1 cellular context compared by ENCODE assay signal in the genomic region with DNA sequence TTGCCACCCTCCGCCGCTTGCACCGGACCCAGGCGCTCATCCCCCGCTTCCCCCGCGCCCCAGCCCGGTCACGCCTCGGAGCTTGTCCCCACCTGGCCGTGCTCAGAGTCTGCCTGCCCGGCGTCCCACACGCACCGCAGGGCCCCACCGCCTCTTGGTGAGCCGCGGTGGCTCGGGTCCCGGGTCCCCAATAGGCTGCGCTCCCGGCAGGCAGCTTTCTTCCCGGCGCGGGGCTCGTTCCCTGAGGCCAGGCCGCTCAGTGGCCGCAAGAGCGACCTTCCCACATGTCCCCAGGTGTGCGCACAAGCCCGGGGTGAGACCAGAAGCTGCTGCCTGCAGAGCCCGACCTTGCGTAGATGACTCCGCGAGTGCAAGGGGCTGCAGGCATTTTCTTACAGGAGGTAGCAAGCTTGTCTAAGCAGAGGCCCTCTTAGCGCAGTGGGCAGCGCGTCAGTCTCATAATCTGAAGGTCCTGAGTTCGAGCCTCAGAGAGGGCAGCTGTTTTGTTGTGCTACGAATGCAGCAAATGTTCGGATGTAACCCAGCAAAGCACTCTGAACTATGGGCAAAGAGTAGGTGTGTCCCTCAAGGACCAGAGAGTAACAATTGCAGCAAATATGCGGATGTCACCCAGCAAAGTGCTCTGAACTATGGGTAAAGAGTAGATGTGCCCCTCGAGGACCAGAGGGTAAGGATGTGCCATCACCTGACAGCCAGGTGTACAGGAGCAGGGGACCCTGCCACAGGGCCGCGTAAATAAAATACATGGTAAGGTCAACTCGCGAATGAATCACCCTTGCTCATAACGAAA.
TF ChIP-seq lines count a peak whose summit lies in the region.

No MANE protein-coding gene starts in this region.

TF ChIP-seq in HepG2, 621 proteins besides CTCF, POLR2A, EP300 and RAD21 (continued from another document and continues in another):
- TF ChIP-seq CAMTA2 (CRISPR knock-in tag; IDR thresholded peaks at IDR 0.05; ENCODE audit: borderline replicate concordance) (no peak), ZNF562 (CRISPR knock-in tag; IDR thresholded peaks at IDR 0.05; ENCODE audit: borderline replicate concordance) (no peak), ZNF572 (CRISPR knock-in tag; IDR thresholded peaks at IDR 0.05) (peak; percentile 98; the same call in 1 of the 2 replicates), GABPB1 (CRISPR knock-in tag; IDR thresholded peaks at IDR 0.05) (peak; percentile 74), REXO4 (CRISPR knock-in tag; IDR thresholded peaks at IDR 0.05; ENCODE audit: borderline replicate concordance) (no peak), RXRA (CRISPR knock-in tag; IDR thresholded peaks at IDR 0.05) (peak; percentile 92), ZNF12 (CRISPR knock-in tag; IDR thresholded peaks at IDR 0.05) (peak; percentile 85), CBX5 (CRISPR knock-in tag; IDR thresholded peaks at IDR 0.05; ENCODE audit: borderline replicate concordance) (peak; percentile 98), ZNF724P (CRISPR knock-in tag; IDR thresholded peaks at IDR 0.05; ENCODE audit: borderline replicate concordance) (peak; percentile 82), RFXAP (CRISPR knock-in tag; IDR thresholded peaks at IDR 0.05; ENCODE audit: borderline replicate concordance) (peak; percentile 93), ZNF17 (CRISPR knock-in tag; IDR thresholded peaks at IDR 0.05) (no peak), NFIB (CRISPR knock-in tag; IDR thresholded peaks at IDR 0.05; ENCODE audit: borderline replicate concordance) (no peak), TMF1 (CRISPR knock-in tag; IDR thresholded peaks at IDR 0.05; ENCODE audit: low read depth) (no peak; the same call in 1 of the 2 replicates), LCORL (IDR thresholded peaks at IDR 0.05) (no peak; the same call in none of the 2 replicates), LCORL (CRISPR knock-in tag; IDR thresholded peaks at IDR 0.05) (peak; percentile 92), MAZ (IDR thresholded peaks at IDR 0.05; ENCODE audit: borderline replicate concordance, low read depth, low read length) (peak; percentile 34; the same call in 1 of the 2 replicates), MAZ (CRISPR knock-in tag; IDR thresholded peaks at IDR 0.05; ENCODE audit: low read depth) (peak; percentile 86), NR2F1 (CRISPR knock-in tag; IDR thresholded peaks at IDR 0.05) (peak in 1 of 2 experiments; percentile 45; a peak in 1 of 4 replicates), SATB2 (CRISPR knock-in tag; IDR thresholded peaks at IDR 0.05) (peak; percentile 68), NR2F2 (IDR thresholded peaks at IDR 0.05; ENCODE audit: borderline replicate concordance, low read depth) (peak; percentile 26; the same call in 1 of the 2 replicates), ZSCAN12 (CRISPR knock-in tag; IDR thresholded peaks at IDR 0.05) (no peak), ATRX (CRISPR knock-in tag; IDR thresholded peaks at IDR 0.05; ENCODE audit: borderline replicate concordance) (no peak), ZNF160 (CRISPR knock-in tag; IDR thresholded peaks at IDR 0.05) (peak; percentile 76; the same call in 1 of the 2 replicates), NFKB2 (CRISPR knock-in tag; IDR thresholded peaks at IDR 0.05; ENCODE audit: borderline replicate concordance) (peak; percentile 87)
- TF ChIP-seq, protein P1, sequence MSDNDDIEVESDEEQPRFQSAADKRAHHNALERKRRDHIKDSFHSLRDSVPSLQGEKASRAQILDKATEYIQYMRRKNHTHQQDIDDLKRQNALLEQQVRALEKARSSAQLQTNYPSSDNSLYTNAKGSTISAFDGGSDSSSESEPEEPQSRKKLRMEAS (IDR thresholded peaks at IDR 0.05) = peak; percentile 84
- TF ChIP-seq, protein P2, sequence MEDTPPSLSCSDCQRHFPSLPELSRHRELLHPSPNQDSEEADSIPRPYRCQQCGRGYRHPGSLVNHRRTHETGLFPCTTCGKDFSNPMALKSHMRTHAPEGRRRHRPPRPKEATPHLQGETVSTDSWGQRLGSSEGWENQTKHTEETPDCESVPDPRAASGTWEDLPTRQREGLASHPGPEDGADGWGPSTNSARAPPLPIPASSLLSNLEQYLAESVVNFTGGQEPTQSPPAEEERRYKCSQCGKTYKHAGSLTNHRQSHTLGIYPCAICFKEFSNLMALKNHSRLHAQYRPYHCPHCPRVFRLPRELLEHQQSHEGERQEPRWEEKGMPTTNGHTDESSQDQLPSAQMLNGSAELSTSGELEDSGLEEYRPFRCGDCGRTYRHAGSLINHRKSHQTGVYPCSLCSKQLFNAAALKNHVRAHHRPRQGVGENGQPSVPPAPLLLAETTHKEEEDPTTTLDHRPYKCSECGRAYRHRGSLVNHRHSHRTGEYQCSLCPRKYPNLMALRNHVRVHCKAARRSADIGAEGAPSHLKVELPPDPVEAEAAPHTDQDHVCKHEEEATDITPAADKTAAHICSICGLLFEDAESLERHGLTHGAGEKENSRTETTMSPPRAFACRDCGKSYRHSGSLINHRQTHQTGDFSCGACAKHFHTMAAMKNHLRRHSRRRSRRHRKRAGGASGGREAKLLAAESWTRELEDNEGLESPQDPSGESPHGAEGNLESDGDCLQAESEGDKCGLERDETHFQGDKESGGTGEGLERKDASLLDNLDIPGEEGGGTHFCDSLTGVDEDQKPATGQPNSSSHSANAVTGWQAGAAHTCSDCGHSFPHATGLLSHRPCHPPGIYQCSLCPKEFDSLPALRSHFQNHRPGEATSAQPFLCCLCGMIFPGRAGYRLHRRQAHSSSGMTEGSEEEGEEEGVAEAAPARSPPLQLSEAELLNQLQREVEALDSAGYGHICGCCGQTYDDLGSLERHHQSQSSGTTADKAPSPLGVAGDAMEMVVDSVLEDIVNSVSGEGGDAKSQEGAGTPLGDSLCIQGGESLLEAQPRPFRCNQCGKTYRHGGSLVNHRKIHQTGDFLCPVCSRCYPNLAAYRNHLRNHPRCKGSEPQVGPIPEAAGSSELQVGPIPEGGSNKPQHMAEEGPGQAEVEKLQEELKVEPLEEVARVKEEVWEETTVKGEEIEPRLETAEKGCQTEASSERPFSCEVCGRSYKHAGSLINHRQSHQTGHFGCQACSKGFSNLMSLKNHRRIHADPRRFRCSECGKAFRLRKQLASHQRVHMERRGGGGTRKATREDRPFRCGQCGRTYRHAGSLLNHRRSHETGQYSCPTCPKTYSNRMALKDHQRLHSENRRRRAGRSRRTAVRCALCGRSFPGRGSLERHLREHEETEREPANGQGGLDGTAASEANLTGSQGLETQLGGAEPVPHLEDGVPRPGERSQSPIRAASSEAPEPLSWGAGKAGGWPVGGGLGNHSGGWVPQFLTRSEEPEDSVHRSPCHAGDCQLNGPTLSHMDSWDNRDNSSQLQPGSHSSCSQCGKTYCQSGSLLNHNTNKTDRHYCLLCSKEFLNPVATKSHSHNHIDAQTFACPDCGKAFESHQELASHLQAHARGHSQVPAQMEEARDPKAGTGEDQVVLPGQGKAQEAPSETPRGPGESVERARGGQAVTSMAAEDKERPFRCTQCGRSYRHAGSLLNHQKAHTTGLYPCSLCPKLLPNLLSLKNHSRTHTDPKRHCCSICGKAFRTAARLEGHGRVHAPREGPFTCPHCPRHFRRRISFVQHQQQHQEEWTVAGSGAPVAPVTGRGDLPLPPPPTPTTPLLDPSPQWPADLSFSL (CRISPR knock-in tag; IDR thresholded peaks at IDR 0.05) = no peak
- TF ChIP-seq, protein P3, sequence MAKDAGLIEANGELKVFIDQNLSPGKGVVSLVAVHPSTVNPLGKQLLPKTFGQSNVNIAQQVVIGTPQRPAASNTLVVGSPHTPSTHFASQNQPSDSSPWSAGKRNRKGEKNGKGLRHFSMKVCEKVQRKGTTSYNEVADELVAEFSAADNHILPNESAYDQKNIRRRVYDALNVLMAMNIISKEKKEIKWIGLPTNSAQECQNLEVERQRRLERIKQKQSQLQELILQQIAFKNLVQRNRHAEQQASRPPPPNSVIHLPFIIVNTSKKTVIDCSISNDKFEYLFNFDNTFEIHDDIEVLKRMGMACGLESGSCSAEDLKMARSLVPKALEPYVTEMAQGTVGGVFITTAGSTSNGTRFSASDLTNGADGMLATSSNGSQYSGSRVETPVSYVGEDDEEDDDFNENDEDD (CRISPR knock-in tag; IDR thresholded peaks at IDR 0.05; ENCODE audit: borderline replicate concordance) = peak; percentile 78
- TF ChIP-seq, protein P4, sequence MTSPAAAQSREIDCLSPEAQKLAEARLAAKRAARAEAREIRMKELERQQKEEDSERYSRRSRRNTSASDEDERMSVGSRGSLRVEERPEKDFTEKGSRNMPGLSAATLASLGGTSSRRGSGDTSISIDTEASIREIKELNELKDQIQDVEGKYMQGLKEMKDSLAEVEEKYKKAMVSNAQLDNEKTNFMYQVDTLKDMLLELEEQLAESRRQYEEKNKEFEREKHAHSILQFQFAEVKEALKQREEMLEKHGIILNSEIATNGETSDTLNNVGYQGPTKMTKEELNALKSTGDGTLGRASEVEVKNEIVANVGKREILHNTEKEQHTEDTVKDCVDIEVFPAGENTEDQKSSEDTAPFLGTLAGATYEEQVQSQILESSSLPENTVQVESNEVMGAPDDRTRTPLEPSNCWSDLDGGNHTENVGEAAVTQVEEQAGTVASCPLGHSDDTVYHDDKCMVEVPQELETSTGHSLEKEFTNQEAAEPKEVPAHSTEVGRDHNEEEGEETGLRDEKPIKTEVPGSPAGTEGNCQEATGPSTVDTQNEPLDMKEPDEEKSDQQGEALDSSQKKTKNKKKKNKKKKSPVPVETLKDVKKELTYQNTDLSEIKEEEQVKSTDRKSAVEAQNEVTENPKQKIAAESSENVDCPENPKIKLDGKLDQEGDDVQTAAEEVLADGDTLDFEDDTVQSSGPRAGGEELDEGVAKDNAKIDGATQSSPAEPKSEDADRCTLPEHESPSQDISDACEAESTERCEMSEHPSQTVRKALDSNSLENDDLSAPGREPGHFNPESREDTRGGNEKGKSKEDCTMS (CRISPR knock-in tag; conservative IDR thresholded peaks at IDR 0.05) = 0 out of 2 replicates have a peak, but pooled peaks have one; percentile 53
- TF ChIP-seq, protein P5, sequence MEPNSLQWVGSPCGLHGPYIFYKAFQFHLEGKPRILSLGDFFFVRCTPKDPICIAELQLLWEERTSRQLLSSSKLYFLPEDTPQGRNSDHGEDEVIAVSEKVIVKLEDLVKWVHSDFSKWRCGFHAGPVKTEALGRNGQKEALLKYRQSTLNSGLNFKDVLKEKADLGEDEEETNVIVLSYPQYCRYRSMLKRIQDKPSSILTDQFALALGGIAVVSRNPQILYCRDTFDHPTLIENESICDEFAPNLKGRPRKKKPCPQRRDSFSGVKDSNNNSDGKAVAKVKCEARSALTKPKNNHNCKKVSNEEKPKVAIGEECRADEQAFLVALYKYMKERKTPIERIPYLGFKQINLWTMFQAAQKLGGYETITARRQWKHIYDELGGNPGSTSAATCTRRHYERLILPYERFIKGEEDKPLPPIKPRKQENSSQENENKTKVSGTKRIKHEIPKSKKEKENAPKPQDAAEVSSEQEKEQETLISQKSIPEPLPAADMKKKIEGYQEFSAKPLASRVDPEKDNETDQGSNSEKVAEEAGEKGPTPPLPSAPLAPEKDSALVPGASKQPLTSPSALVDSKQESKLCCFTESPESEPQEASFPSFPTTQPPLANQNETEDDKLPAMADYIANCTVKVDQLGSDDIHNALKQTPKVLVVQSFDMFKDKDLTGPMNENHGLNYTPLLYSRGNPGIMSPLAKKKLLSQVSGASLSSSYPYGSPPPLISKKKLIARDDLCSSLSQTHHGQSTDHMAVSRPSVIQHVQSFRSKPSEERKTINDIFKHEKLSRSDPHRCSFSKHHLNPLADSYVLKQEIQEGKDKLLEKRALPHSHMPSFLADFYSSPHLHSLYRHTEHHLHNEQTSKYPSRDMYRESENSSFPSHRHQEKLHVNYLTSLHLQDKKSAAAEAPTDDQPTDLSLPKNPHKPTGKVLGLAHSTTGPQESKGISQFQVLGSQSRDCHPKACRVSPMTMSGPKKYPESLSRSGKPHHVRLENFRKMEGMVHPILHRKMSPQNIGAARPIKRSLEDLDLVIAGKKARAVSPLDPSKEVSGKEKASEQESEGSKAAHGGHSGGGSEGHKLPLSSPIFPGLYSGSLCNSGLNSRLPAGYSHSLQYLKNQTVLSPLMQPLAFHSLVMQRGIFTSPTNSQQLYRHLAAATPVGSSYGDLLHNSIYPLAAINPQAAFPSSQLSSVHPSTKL (CRISPR knock-in tag; IDR thresholded peaks at IDR 0.05) = peak; percentile 92
- TF ChIP-seq, protein P6, sequence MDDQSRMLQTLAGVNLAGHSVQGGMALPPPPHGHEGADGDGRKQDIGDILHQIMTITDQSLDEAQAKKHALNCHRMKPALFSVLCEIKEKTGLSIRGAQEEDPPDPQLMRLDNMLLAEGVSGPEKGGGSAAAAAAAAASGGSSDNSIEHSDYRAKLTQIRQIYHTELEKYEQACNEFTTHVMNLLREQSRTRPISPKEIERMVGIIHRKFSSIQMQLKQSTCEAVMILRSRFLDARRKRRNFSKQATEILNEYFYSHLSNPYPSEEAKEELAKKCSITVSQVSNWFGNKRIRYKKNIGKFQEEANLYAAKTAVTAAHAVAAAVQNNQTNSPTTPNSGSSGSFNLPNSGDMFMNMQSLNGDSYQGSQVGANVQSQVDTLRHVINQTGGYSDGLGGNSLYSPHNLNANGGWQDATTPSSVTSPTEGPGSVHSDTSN (CRISPR knock-in tag; IDR thresholded peaks at IDR 0.05; ENCODE audit: borderline replicate concordance) = 0 out of 2 replicates have a peak, but pooled peaks have one; percentile 49
- TF ChIP-seq, protein P7, sequence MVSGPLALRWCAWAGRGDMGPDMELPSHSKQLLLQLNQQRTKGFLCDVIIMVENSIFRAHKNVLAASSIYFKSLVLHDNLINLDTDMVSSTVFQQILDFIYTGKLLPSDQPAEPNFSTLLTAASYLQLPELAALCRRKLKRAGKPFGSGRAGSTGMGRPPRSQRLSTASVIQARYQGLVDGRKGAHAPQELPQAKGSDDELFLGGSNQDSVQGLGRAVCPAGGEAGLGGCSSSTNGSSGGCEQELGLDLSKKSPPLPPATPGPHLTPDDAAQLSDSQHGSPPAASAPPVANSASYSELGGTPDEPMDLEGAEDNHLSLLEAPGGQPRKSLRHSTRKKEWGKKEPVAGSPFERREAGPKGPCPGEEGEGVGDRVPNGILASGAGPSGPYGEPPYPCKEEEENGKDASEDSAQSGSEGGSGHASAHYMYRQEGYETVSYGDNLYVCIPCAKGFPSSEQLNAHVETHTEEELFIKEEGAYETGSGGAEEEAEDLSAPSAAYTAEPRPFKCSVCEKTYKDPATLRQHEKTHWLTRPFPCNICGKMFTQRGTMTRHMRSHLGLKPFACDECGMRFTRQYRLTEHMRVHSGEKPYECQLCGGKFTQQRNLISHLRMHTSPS (CRISPR knock-in tag; IDR thresholded peaks at IDR 0.05; ENCODE audit: low read depth) = peak; percentile 95
